In the genomic region with DNA sequence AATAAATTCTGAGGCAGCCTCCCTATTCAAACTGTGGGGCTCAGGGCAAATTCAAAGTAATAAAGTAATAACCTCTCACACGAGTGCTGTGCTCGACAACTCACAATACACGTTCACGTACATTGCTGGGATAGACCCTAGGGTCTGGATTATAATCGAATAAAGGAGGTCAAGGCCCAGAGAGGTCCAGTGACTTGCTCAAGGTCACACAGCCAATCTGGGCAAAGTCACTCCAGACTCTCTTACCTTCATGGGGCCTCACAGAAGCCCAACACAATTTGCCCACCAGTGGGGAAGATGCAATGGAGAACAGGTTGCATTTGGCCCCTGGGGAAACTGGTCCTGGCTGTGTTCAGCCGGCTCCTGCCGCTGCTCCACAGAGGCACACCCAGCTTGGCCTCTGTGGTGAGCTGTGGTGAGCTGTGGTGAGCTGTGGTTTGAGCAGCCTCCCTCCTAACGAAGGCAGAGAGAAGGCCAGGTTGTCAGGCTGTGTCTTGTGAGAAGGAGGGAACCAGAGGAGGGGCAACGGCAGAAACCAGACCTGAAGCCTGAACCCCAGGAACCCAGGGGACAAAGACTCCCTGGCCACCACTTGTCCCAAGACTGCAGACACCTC, we compare ENCODE assay signal across 7 cellular contexts. TPM values are rescaled to one million over a fixed set of nuclear protein-coding genes. Genes with fewer than 3 reads are reported as not detected.
DNase-seq lines count a peak whose midpoint lies in the region; ATAC-seq and TF ChIP-seq lines count a peak whose summit lies in the region.

No MANE protein-coding gene starts in this region.

- TF ChIP-seq POLR2A in NB4 (IDR thresholded peaks at IDR 0.05; ENCODE audit: extremely low read depth, insufficient read length) (no peak), gastroesophageal sphincter (IDR thresholded peaks at IDR 0.05) (no peak)

- H3K4me1 Mint-ChIP-seq in activated T-helper 17 cell treated with anti-CD3 and anti-CD28 coated beads, Interleukin-2, amount 50 U/mL, for 72 hours: peaks cover 34% of the 10 kb centered on the region
- H3K4me1 Mint-ChIP-seq in natural killer cell: peaks cover 65 to 81% of the 10 kb centered on the region in 2 donors

- H3K27ac Mint-ChIP-seq in activated T-helper 17 cell treated with anti-CD3 and anti-CD28 coated beads, Interleukin-2, amount 50 U/mL, for 72 hours: peak overlapping the region; percentile 94
- peak overlapping the region; percentile 83 to 99 for H3K27ac Mint-ChIP-seq in natural killer cell

- H3K36me3 ChIP-seq in gastroesophageal sphincter: no peaks in the 10 kb centered on the region

- H3K9me3 ChIP-seq in gastroesophageal sphincter: no peaks in the 10 kb centered on the region

- H3K27ac ChIP-seq in gastroesophageal sphincter: peak overlapping the region in 1 of 4 donors; percentile 67

- H3K27me3 Mint-ChIP-seq in activated T-helper 17 cell treated with anti-CD3 and anti-CD28 coated beads, Interleukin-2, amount 50 U/mL, for 72 hours: no peaks in the 10 kb centered on the region
- no peaks in the 10 kb centered on the region for H3K27me3 Mint-ChIP-seq in natural killer cell (ENCODE audit: low read depth in 2 of 2)

- H3K4me1 ChIP-seq in gastroesophageal sphincter: peaks cover 0 to 38% (median 11%) of the 10 kb centered on the region in 3 donors

- peaks cover 6% of the 10 kb centered on the region for H3K36me3 Mint-ChIP-seq in activated T-helper 17 cell treated with anti-CD3 and anti-CD28 coated beads, Interleukin-2, amount 50 U/mL, for 72 hours (ENCODE audit: low read depth)
- no peaks in the 10 kb centered on the region for H3K36me3 Mint-ChIP-seq in natural killer cell

- no peak for TF ChIP-seq EP300 in gastroesophageal sphincter (IDR thresholded peaks at IDR 0.05)

- TF ChIP-seq CTCF in GM20000 (IDR thresholded peaks at IDR 0.05; ENCODE audit: extremely low read depth, missing control alignments) (no peak), NB4 (IDR thresholded peaks at IDR 0.05; ENCODE audit: low read depth, low read length) (no peak), natural killer cell (IDR thresholded peaks at IDR 0.05) (no peak), gastroesophageal sphincter (IDR thresholded peaks at IDR 0.05) (no peak)

- no peaks in the 10 kb centered on the region for H3K27me3 ChIP-seq in gastroesophageal sphincter

- intact Hi-C loops in natural killer cell (cut with micrococcal nuclease): loop anchor here (5.0 to 10.0 kb wide), 3 partner anchors 346 to 1962 kb away; partner anchors contain the start of gene ELK4

- WGBS in gastroesophageal sphincter (ENCODE audit: low coverage in 1 of 2), 2 donors: 86% methylated on average over 5 of the region's 9 CpGs; no CpG with 5 or more reads in 1 of the 2 donors

- H3K4me3 ChIP-seq in NB4 (ENCODE audit: low read depth, low read length) (no peak overlapping the region), gastroesophageal sphincter (no peak overlapping the region)

- peak; percentile 39 for ATAC-seq in activated T-helper 17 cell treated with anti-CD3 and anti-CD28 coated beads, Interleukin-2, amount 50 U/mL, for 72 hours (replicated peaks)
- ATAC-seq in natural killer cell (no peak), gastroesophageal sphincter (no peak)

- POLR2A ChIA-PET in HEK293T (lab: Yijun Ruan, JAX): no interaction called here

- no peaks in the 10 kb centered on the region for H3K9me3 Mint-ChIP-seq in activated T-helper 17 cell treated with anti-CD3 and anti-CD28 coated beads, Interleukin-2, amount 50 U/mL, for 72 hours
- H3K9me3 Mint-ChIP-seq in natural killer cell: no peaks in the 10 kb centered on the region

- DNase-seq in GM20000 (ENCODE audit: low spot score): peak; percentile 65
- peak; percentile 95 for DNase-seq in NB4 (ENCODE audit: low read depth)
- peak; percentile 73 for DNase-seq in natural killer cell
- DNase-seq in middle frontal gyrus (ENCODE audit: extremely low spot score, low spot score): no peak
- no peak for DNase-seq in HEK293T (ENCODE audit: extremely low spot score)

- CTCF ChIA-PET in HEK293T (lab: Yijun Ruan, JAX): no interaction called here

- H3K4me3 Mint-ChIP-seq in activated T-helper 17 cell treated with anti-CD3 and anti-CD28 coated beads, Interleukin-2, amount 50 U/mL, for 72 hours: peak overlapping the region; percentile 58
- H3K4me3 Mint-ChIP-seq in natural killer cell: peak overlapping the region; percentile 91

TF ChIP-seq in HEK293T, 16 proteins besides CTCF, POLR2A, EP300 and RAD21:
- TF ChIP-seq FOXM1 (IDR thresholded peaks at IDR 0.05; ENCODE audit: borderline replicate concordance): no peak

RNA-seq across cellular contexts. Expression of gene NUAK2, which starts 35.1 kb away (rescaled TPM):
- total RNA-seq in activated T-helper 17 cell treated with anti-CD3 and anti-CD28 coated beads, Interleukin-2, amount 50 U/mL, for 72 hours: 1 to 10 TPM; 1.2 to 2.9 TPM
- total RNA-seq in natural killer cell: 10 to 100 TPM; 17.3 to 21.7 (median 21.5) TPM
- 1 to 10 TPM in 1 of 4 donors, under 1 TPM in 3; 0.67 to 1.1 (median 0.83) TPM for total RNA-seq in gastroesophageal sphincter

RNA-seq across cellular contexts. Expression of gene TMCC2, which starts 58.7 kb away (rescaled TPM):
- total RNA-seq in activated T-helper 17 cell treated with anti-CD3 and anti-CD28 coated beads, Interleukin-2, amount 50 U/mL, for 72 hours: 1 to 10 TPM; 2.6 to 3.5 TPM
- total RNA-seq in natural killer cell (1 to 10 TPM in 2 of 3 donors, under 1 TPM in 1; 0.93 to 1.5 (median 1.1) TPM), gastroesophageal sphincter (1 to 10 TPM; 3.1 to 8.9 (median 5.5) TPM)

Comparison
In these comparisons a context has a peak if more than half of its experiments do, and no peak if none do; other contexts are left out.
1. DNase-seq: peak in GM20000 (single experiment), NB4 (single experiment) and natural killer cell (single experiment); none in middle frontal gyrus (single experiment) and HEK293T (single experiment).
2. RNA of gene NUAK2, which starts 35.1 kb away (total RNA-seq): 17.3 to 21.7 TPM in natural killer cell; 1.2 to 2.9 TPM in activated T-helper 17 cell treated with anti-CD3 and anti-CD28 coated beads, Interleukin-2, amount 50 U/mL, for 72 hours and 0.67 to 1.1 TPM in gastroesophageal sphincter; every median in the first group is over 4 times any median in the second.